27 cellular contexts compared by ENCODE assay signal in the genomic region with DNA sequence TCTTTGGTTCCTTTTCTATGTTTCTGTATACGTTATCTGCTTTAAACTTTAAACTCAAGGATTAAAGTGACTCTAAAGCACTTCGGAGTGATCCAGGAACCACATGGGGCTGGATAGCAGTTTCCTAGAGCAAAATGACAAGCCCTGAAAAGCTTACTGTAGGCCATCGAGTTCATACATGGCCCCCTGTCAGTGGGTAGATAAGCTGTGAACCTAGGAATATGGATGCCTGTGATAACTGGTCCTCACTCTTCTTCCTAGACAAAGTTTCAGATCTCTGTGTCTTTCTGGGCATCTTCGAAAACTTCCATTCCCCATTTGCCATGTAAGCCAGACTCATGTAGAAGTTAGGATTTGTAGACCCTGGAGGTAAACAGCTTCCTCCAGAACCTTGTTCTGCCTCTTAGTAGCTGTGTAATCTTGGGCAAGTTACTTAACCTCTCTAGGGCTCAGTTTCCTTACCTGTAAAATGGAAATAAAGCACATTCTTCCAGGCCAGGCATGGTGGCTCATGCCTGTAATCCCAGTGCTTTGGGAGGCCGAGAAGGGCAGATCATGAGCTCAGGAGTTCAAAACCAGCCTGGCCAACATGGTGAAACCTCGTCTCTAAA. TPM values are rescaled to one million over a fixed set of nuclear protein-coding genes. Genes with fewer than 3 reads are reported as not detected.
DNase-seq lines count a peak whose midpoint lies in the region; ATAC-seq and TF ChIP-seq lines count a peak whose summit lies in the region.
"Had no signal": no experiment of that assay in that cellular context is flagged by ENCODE, and none has a peak within 500 bp of the region (broad histone marks: within the 10 kb centered on the region; RNA-seq: fewer than 3 reads in every experiment).

No MANE protein-coding gene starts in this region.

- H3K4me3 Mint-ChIP-seq in activated T-cell treated with anti-CD3 and anti-CD28 coated beads, Interleukin-2, amount 50 U/mL, for 24 hours = no peak overlapping the region
- H3K4me3 Mint-ChIP-seq in activated T-cell treated with anti-CD3 and anti-CD28 coated beads, Interleukin-2, amount 50 U/mL, for 4 hours = no peak overlapping the region
- H3K4me3 Mint-ChIP-seq in chondrocyte (ENCODE audit: unreplicated experiment) = no peak overlapping the region
- no peak overlapping the region for H3K4me3 Mint-ChIP-seq in CD4-positive, alpha-beta memory T cell
- H3K4me3 Mint-ChIP-seq: CD4-positive, CD25-positive, alpha-beta regulatory T cell; central memory CD8-positive, alpha-beta T cell; naive thymus-derived CD4-positive, alpha-beta T cell; stimulated activated effector memory CD8-positive, alpha-beta T cell treated with anti-CD3 and anti-CD28 coated beads, Interleukin-12 subunit alpha, Interleukin-12 subunit beta, amount 100 ng/mL, for 72 hours; T-helper 17 cell had no signal

- no peak for ATAC-seq in activated T-cell treated with anti-CD3 and anti-CD28 coated beads, Interleukin-2, amount 50 U/mL, for 4 hours
- no peak for ATAC-seq in thoracic aorta (ENCODE audit: insufficient number of reproducible peaks, low FRiP score, low read depth)
- no peak for ATAC-seq in GM18519 (IDR thresholded peaks at IDR 0.05; ENCODE audit: low FRiP score, unreplicated experiment)
- ATAC-seq in HG02763 (IDR thresholded peaks at IDR 0.05; ENCODE audit: unreplicated experiment) = no peak
- ATAC-seq: HCT116; naive thymus-derived CD4-positive, alpha-beta T cell; stimulated activated effector memory CD8-positive, alpha-beta T cell treated with anti-CD3 and anti-CD28 coated beads, Interleukin-12 subunit alpha, Interleukin-12 subunit beta, amount 100 ng/mL, for 72 hours; T-helper 17 cell had no signal

- CTCF ChIA-PET in CD4-positive, alpha-beta memory T cell (lab: Charles Lee; ENCODE audit: partially characterized antibody) = no interaction called here

- H3K9me3 ChIP-seq in muscle layer of colon (ENCODE audit: low read length) = no peaks in the 10 kb centered on the region
- H3K9me3 ChIP-seq in thoracic aorta = no peaks in the 10 kb centered on the region
- no peaks in the 10 kb centered on the region for H3K9me3 ChIP-seq in CD4-positive, alpha-beta memory T cell (ENCODE audit: control insufficient read depth in 1 of 2, low read length in 2 of 2)
- H3K9me3 ChIP-seq: ovary had no signal

- no peaks in the 10 kb centered on the region for H3K27me3 Mint-ChIP-seq in activated T-cell treated with anti-CD3 and anti-CD28 coated beads, Interleukin-2, amount 50 U/mL, for 24 hours
- no peaks in the 10 kb centered on the region for H3K27me3 Mint-ChIP-seq in activated T-cell treated with anti-CD3 and anti-CD28 coated beads, Interleukin-2, amount 50 U/mL, for 4 hours (ENCODE audit: low read depth)
- no peaks in the 10 kb centered on the region for H3K27me3 Mint-ChIP-seq in chondrocyte (ENCODE audit: low read depth)
- no peaks in the 10 kb centered on the region for H3K27me3 Mint-ChIP-seq in CD4-positive, alpha-beta memory T cell
- H3K27me3 Mint-ChIP-seq: CD4-positive, CD25-positive, alpha-beta regulatory T cell; central memory CD8-positive, alpha-beta T cell; naive thymus-derived CD4-positive, alpha-beta T cell; T-helper 17 cell had no signal

- H3K36me3 Mint-ChIP-seq in activated T-cell treated with anti-CD3 and anti-CD28 coated beads, Interleukin-2, amount 50 U/mL, for 24 hours (ENCODE audit: low read depth) = peaks cover 37% of the 10 kb centered on the region
- peaks cover 9% of the 10 kb centered on the region for H3K36me3 Mint-ChIP-seq in activated T-cell treated with anti-CD3 and anti-CD28 coated beads, Interleukin-2, amount 50 U/mL, for 4 hours (ENCODE audit: insufficient read depth)
- no peaks in the 10 kb centered on the region for H3K36me3 Mint-ChIP-seq in chondrocyte (ENCODE audit: low read depth)
- H3K36me3 Mint-ChIP-seq in CD4-positive, alpha-beta memory T cell = peaks cover 0 to 11% of the 10 kb centered on the region in 2 donors

- POLR2A ChIA-PET in CD4-positive, alpha-beta memory T cell (lab: Charles Lee; ENCODE audit: partially characterized antibody) = no interaction called here

- no peaks in the 10 kb centered on the region for H3K9me3 Mint-ChIP-seq in activated T-cell treated with anti-CD3 and anti-CD28 coated beads, Interleukin-2, amount 50 U/mL, for 24 hours
- no peaks in the 10 kb centered on the region for H3K9me3 Mint-ChIP-seq in activated T-cell treated with anti-CD3 and anti-CD28 coated beads, Interleukin-2, amount 50 U/mL, for 4 hours
- H3K9me3 Mint-ChIP-seq in chondrocyte (ENCODE audit: low read depth) = no peaks in the 10 kb centered on the region
- H3K9me3 Mint-ChIP-seq in CD4-positive, alpha-beta memory T cell = peaks cover 0 to 4% (median 0%) of the 10 kb centered on the region in 8 donors
- H3K9me3 Mint-ChIP-seq: CD4-positive, CD25-positive, alpha-beta regulatory T cell; central memory CD8-positive, alpha-beta T cell; stimulated activated effector memory CD8-positive, alpha-beta T cell treated with anti-CD3 and anti-CD28 coated beads, Interleukin-12 subunit alpha, Interleukin-12 subunit beta, amount 100 ng/mL, for 72 hours had no signal

- DNase-seq in activated T-cell treated with anti-CD3 and anti-CD28 coated beads, Interleukin-2, amount 50 U/mL, for 24 hours = no peak
- no peak for DNase-seq in activated T-cell treated with anti-CD3 and anti-CD28 coated beads, Interleukin-2, amount 50 U/mL, for 4 hours
- DNase-seq in chondrocyte (ENCODE audit: low spot score) (no peak), thoracic aorta (ENCODE audit: low spot score) (no peak)
- DNase-seq in CD4-positive, alpha-beta memory T cell = no peak
- DNase-seq: 8988T; activated CD4-positive, alpha-beta T cell treated with anti-CD3 and anti-CD28 coated beads for 4 hours; activated effector memory CD4-positive, alpha-beta T cell treated with anti-CD3 and anti-CD28 coated beads, Interleukin-2, amount 50 U/mL, for 16 hours; activated T-cell treated with anti-CD3 and anti-CD28 coated beads for 4 hours; dorsolateral prefrontal cortex; naive thymus-derived CD4-positive, alpha-beta T cell; NCI-H146; NCI-H2107; NCI-H446; retina; stimulated activated CD4-positive, alpha-beta T cell treated with anti-CD3 and anti-CD28 coated beads, Interleukin-12 subunit alpha, Interleukin-12 subunit beta, amount 100 ng/mL, for 4 hours; stimulated activated CD4-positive, alpha-beta T cell treated with anti-CD3 and anti-CD28 coated beads, Interleukin-4, amount 100 ng/mL, for 24 hours; T-helper 17 cell had no signal

- H3K27me3 ChIP-seq in muscle layer of colon (ENCODE audit: control insufficient read depth in 1 of 2, insufficient read depth in 2 of 2, low read length in 2 of 2) (no peaks in the 10 kb centered on the region), thoracic aorta (replicated peaks; ENCODE audit: insufficient read depth) (no peaks in the 10 kb centered on the region)
- H3K27me3 ChIP-seq in CD4-positive, alpha-beta memory T cell (ENCODE audit: insufficient read depth, low read length) = no peaks in the 10 kb centered on the region
- H3K27me3 ChIP-seq: dorsolateral prefrontal cortex, ovary had no signal

- peak overlapping the region; percentile 16 for H3K27ac Mint-ChIP-seq in activated T-cell treated with anti-CD3 and anti-CD28 coated beads, Interleukin-2, amount 50 U/mL, for 24 hours
- peak overlapping the region; percentile 6 for H3K27ac Mint-ChIP-seq in chondrocyte (ENCODE audit: unreplicated experiment)
- H3K27ac Mint-ChIP-seq in CD4-positive, alpha-beta memory T cell = no peak overlapping the region
- H3K27ac Mint-ChIP-seq: T-helper 17 cell had no signal

- peak overlapping the region; percentile 7 for H3K27ac ChIP-seq in muscle layer of colon (ENCODE audit: low read depth, low read length)
- H3K27ac ChIP-seq in thoracic aorta = peak overlapping the region; percentile 53 to 63
- H3K27ac ChIP-seq in CD4-positive, alpha-beta memory T cell (ENCODE audit: low read depth, low read length) = no peak overlapping the region
- H3K27ac ChIP-seq: SK-N-MC had no signal

- TF ChIP-seq CTCF in chondrocyte (IDR thresholded peaks at IDR 0.05) (no peak), thoracic aorta (IDR thresholded peaks at IDR 0.05) (no peak)

- peaks cover 47% of the 10 kb centered on the region for H3K4me1 ChIP-seq in muscle layer of colon (ENCODE audit: insufficient read depth, low read length)
- peaks cover 32 to 78% of the 10 kb centered on the region in 2 donors for H3K4me1 ChIP-seq in thoracic aorta (ENCODE audit: control insufficient read depth in 1 of 2, low read depth in 2 of 2)
- no peaks in the 10 kb centered on the region for H3K4me1 ChIP-seq in CD4-positive, alpha-beta memory T cell (ENCODE audit: insufficient read depth, low read length)

- peaks cover 30% of the 10 kb centered on the region for H3K4me1 Mint-ChIP-seq in activated T-cell treated with anti-CD3 and anti-CD28 coated beads, Interleukin-2, amount 50 U/mL, for 24 hours (ENCODE audit: low read depth)
- H3K4me1 Mint-ChIP-seq in activated T-cell treated with anti-CD3 and anti-CD28 coated beads, Interleukin-2, amount 50 U/mL, for 4 hours (ENCODE audit: low read depth) = peaks cover 9% of the 10 kb centered on the region
- H3K4me1 Mint-ChIP-seq in chondrocyte (ENCODE audit: low read depth) = peaks cover 33% of the 10 kb centered on the region
- H3K4me1 Mint-ChIP-seq in CD4-positive, alpha-beta memory T cell = peaks cover 0 to 16% (median 4%) of the 10 kb centered on the region in 4 donors
- H3K4me1 Mint-ChIP-seq: central memory CD8-positive, alpha-beta T cell had no signal

- intact Hi-C loops in CD4-positive, alpha-beta memory T cell (cut with micrococcal nuclease) = no loop called here

- no peak overlapping the region for H3K9ac ChIP-seq in muscle layer of colon (ENCODE audit: low read length)

- H3K36me3 ChIP-seq in muscle layer of colon (ENCODE audit: insufficient read depth, low read length) = no peaks in the 10 kb centered on the region
- H3K36me3 ChIP-seq in thoracic aorta = no peaks in the 10 kb centered on the region
- H3K36me3 ChIP-seq in CD4-positive, alpha-beta memory T cell (ENCODE audit: insufficient read depth, low read length) = no peaks in the 10 kb centered on the region
- H3K36me3 ChIP-seq: ovary had no signal

- H3K4me3 ChIP-seq in muscle layer of colon (ENCODE audit: low read depth in 1 of 2, low read length in 2 of 2) = no peak overlapping the region
- no peak overlapping the region for H3K4me3 ChIP-seq in thoracic aorta
- H3K4me3 ChIP-seq in CD4-positive, alpha-beta memory T cell (ENCODE audit: low read length in 2 of 2) = no peak overlapping the region
- H3K4me3 ChIP-seq: dorsolateral prefrontal cortex, ovary, SK-N-MC had no signal

RNA-seq across cellular contexts. Expression of a gene that starts 49.3 kb away (rescaled TPM):
- 10 to 100 TPM; 49.2 to 71.8 (median 67.4) TPM for total RNA-seq in activated T-cell treated with anti-CD3 and anti-CD28 coated beads, Interleukin-2, amount 50 U/mL, for 4 hours
- total RNA-seq in chondrocyte = 59.6 to 63.1 TPM (median 59.9 TPM) in 3 replicates
- 100 to 1,000 TPM; 139 to 140 TPM for total RNA-seq in thoracic aorta
- total RNA-seq in CD4-positive, alpha-beta memory T cell = 100 to 1,000 TPM; 213 to 224 TPM
- polyA plus RNA-seq in CD4-positive, alpha-beta memory T cell = 100 to 1,000 TPM; 109 to 244 TPM

Comparison
In these comparisons a context has a peak if more than half of its experiments do, and no peak if none do; other contexts are left out.
1. H3K27ac Mint-ChIP-seq: peak in activated T-cell treated with anti-CD3 and anti-CD28 coated beads, Interleukin-2, amount 50 U/mL, for 24 hours (single experiment) and chondrocyte (single experiment); none in CD4-positive, alpha-beta memory T cell (0 of 7).